ENCODE assay signal across 1 cellular context in the genomic region with DNA sequence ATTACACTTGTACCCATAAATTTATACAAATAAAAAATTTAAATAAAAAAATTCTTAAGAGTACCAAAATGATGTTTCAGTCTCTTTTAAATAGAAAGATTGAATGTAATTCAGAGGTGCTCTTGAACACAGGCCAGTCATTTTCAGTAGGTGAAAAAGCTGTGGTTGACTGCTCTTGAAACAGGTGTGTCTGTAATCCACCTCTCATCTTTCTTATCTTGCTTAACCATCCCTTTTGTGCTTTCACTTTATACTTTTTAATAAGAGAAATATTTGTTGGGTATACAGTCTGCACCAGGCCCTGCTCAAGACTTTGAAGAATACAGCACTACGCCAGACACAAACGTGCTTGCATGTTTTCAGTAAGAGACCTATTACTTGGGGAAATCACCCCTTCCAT.
TF ChIP-seq lines count a peak whose summit lies in the region.

No MANE protein-coding gene starts in this region.

TF ChIP-seq in IMR-90, 13 proteins besides CTCF, POLR2A, EP300 and RAD21:
- TF ChIP-seq SMC3 (IDR thresholded peaks at IDR 0.05; ENCODE audit: low read depth, low read length), result no peak
- no peak for TF ChIP-seq NFE2L2 (IDR thresholded peaks at IDR 0.05; ENCODE audit: low read depth, low read length)
- no peak for TF ChIP-seq CEBPB (IDR thresholded peaks at IDR 0.05; ENCODE audit: low read depth, low read length)
- TF ChIP-seq FOS (IDR thresholded peaks at IDR 0.05; ENCODE audit: low read depth, low read length), result no peak
- TF ChIP-seq, protein P1, sequence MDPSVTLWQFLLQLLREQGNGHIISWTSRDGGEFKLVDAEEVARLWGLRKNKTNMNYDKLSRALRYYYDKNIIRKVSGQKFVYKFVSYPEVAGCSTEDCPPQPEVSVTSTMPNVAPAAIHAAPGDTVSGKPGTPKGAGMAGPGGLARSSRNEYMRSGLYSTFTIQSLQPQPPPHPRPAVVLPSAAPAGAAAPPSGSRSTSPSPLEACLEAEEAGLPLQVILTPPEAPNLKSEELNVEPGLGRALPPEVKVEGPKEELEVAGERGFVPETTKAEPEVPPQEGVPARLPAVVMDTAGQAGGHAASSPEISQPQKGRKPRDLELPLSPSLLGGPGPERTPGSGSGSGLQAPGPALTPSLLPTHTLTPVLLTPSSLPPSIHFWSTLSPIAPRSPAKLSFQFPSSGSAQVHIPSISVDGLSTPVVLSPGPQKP (IDR thresholded peaks at IDR 0.05; ENCODE audit: borderline replicate concordance, low read depth, low read length), result no peak
- TF ChIP-seq MAZ (IDR thresholded peaks at IDR 0.05; ENCODE audit: borderline replicate concordance, low read depth, low read length), result no peak
- no peak for TF ChIP-seq CHD1 (IDR thresholded peaks at IDR 0.05; ENCODE audit: low read depth, low read length)
- TF ChIP-seq, protein P2, sequence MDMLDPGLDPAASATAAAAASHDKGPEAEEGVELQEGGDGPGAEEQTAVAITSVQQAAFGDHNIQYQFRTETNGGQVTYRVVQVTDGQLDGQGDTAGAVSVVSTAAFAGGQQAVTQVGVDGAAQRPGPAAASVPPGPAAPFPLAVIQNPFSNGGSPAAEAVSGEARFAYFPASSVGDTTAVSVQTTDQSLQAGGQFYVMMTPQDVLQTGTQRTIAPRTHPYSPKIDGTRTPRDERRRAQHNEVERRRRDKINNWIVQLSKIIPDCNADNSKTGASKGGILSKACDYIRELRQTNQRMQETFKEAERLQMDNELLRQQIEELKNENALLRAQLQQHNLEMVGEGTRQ (IDR thresholded peaks at IDR 0.05; ENCODE audit: low read depth, low read length), result no peak
- TF ChIP-seq MXI1 (IDR thresholded peaks at IDR 0.05; ENCODE audit: borderline replicate concordance, low read depth, low read length), result no peak
- no peak for TF ChIP-seq RFX5 (IDR thresholded peaks at IDR 0.05; ENCODE audit: low read depth, low read length)
- TF ChIP-seq MAFK (IDR thresholded peaks at IDR 0.05; ENCODE audit: low read depth, low read length), result no peak
- no peak for TF ChIP-seq RCOR1 (IDR thresholded peaks at IDR 0.05; ENCODE audit: insufficient replicate concordance, low read length)
- TF ChIP-seq BHLHE40 (IDR thresholded peaks at IDR 0.05; ENCODE audit: low read depth, low read length), result no peak
